ENCODE assay signal across 1 cellular context in the genomic region with DNA sequence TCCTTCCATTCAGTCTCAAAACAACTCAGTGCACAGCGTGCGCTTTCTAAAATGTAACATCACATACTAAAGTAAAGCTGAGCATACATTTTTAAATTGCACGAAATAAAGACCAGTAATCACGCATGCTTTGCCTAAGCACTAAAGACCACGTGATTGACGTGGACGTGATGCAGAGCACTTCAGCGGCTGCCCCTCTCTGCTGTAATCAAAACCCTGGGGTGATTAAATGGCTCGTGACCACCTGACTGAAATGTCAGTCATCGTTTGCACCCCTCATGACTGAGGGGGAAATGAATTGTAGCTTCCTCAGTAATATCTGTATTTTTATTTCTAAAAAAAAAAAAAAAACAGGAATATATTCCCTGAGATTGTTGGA.
TF ChIP-seq lines count a peak whose summit lies in the region.

No MANE protein-coding gene starts in this region.

TF ChIP-seq in GM23338, 12 proteins besides CTCF, POLR2A, EP300 and RAD21 (continued from another document):
- TF ChIP-seq, protein P1, sequence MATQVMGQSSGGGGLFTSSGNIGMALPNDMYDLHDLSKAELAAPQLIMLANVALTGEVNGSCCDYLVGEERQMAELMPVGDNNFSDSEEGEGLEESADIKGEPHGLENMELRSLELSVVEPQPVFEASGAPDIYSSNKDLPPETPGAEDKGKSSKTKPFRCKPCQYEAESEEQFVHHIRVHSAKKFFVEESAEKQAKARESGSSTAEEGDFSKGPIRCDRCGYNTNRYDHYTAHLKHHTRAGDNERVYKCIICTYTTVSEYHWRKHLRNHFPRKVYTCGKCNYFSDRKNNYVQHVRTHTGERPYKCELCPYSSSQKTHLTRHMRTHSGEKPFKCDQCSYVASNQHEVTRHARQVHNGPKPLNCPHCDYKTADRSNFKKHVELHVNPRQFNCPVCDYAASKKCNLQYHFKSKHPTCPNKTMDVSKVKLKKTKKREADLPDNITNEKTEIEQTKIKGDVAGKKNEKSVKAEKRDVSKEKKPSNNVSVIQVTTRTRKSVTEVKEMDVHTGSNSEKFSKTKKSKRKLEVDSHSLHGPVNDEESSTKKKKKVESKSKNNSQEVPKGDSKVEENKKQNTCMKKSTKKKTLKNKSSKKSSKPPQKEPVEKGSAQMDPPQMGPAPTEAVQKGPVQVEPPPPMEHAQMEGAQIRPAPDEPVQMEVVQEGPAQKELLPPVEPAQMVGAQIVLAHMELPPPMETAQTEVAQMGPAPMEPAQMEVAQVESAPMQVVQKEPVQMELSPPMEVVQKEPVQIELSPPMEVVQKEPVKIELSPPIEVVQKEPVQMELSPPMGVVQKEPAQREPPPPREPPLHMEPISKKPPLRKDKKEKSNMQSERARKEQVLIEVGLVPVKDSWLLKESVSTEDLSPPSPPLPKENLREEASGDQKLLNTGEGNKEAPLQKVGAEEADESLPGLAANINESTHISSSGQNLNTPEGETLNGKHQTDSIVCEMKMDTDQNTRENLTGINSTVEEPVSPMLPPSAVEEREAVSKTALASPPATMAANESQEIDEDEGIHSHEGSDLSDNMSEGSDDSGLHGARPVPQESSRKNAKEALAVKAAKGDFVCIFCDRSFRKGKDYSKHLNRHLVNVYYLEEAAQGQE (IDR thresholded peaks at IDR 0.05; ENCODE audit: unreplicated experiment): no peak
- no peak for TF ChIP-seq JUNB (IDR thresholded peaks at IDR 0.05; ENCODE audit: unreplicated experiment)
- TF ChIP-seq CREB1 (CRISPR knock-in tag; IDR thresholded peaks at IDR 0.05; ENCODE audit: low read depth): no peak
- no peak for TF ChIP-seq EZH2 (IDR thresholded peaks at IDR 0.05; ENCODE audit: low read depth, unreplicated experiment)
- TF ChIP-seq, protein P2, sequence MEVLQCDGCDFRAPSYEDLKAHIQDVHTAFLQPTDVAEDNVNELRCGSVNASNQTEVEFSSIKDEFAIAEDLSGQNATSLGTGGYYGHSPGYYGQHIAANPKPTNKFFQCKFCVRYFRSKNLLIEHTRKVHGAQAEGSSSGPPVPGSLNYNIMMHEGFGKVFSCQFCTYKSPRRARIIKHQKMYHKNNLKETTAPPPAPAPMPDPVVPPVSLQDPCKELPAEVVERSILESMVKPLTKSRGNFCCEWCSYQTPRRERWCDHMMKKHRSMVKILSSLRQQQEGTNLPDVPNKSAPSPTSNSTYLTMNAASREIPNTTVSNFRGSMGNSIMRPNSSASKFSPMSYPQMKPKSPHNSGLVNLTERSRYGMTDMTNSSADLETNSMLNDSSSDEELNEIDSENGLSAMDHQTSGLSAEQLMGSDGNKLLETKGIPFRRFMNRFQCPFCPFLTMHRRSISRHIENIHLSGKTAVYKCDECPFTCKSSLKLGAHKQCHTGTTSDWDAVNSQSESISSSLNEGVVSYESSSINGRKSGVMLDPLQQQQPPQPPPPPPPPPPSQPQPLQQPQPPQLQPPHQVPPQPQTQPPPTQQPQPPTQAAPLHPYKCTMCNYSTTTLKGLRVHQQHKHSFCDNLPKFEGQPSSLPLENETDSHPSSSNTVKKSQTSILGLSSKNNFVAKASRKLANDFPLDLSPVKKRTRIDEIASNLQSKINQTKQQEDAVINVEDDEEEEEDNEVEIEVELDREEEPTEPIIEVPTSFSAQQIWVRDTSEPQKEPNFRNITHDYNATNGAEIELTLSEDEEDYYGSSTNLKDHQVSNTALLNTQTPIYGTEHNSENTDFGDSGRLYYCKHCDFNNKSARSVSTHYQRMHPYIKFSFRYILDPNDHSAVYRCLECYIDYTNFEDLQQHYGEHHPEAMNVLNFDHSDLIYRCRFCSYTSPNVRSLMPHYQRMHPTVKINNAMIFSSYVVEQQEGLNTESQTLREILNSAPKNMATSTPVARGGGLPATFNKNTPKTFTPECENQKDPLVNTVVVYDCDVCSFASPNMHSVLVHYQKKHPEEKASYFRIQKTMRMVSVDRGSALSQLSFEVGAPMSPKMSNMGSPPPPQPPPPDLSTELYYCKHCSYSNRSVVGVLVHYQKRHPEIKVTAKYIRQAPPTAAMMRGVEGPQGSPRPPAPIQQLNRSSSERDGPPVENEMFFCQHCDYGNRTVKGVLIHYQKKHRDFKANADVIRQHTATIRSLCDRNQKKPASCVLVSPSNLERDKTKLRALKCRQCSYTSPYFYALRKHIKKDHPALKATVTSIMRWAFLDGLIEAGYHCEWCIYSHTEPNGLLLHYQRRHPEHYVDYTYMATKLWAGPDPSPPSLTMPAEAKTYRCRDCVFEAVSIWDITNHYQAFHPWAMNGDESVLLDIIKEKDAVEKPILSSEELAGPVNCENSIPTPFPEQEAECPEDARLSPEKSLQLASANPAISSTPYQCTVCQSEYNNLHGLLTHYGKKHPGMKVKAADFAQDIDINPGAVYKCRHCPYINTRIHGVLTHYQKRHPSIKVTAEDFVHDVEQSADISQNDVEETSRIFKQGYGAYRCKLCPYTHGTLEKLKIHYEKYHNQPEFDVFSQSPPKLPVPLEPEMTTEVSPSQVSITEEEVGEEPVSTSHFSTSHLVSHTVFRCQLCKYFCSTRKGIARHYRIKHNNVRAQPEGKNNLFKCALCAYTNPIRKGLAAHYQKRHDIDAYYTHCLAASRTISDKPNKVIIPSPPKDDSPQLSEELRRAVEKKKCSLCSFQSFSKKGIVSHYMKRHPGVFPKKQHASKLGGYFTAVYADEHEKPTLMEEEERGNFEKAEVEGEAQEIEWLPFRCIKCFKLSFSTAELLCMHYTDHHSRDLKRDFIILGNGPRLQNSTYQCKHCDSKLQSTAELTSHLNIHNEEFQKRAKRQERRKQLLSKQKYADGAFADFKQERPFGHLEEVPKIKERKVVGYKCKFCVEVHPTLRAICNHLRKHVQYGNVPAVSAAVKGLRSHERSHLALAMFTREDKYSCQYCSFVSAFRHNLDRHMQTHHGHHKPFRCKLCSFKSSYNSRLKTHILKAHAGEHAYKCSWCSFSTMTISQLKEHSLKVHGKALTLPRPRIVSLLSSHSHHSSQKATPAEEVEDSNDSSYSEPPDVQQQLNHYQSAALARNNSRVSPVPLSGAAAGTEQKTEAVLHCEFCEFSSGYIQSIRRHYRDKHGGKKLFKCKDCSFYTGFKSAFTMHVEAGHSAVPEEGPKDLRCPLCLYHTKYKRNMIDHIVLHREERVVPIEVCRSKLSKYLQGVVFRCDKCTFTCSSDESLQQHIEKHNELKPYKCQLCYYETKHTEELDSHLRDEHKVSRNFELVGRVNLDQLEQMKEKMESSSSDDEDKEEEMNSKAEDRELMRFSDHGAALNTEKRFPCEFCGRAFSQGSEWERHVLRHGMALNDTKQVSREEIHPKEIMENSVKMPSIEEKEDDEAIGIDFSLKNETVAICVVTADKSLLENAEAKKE (CRISPR knock-in tag; IDR thresholded peaks at IDR 0.05): no peak
